ENCODE assay signal across 12 cellular contexts in the genomic region with DNA sequence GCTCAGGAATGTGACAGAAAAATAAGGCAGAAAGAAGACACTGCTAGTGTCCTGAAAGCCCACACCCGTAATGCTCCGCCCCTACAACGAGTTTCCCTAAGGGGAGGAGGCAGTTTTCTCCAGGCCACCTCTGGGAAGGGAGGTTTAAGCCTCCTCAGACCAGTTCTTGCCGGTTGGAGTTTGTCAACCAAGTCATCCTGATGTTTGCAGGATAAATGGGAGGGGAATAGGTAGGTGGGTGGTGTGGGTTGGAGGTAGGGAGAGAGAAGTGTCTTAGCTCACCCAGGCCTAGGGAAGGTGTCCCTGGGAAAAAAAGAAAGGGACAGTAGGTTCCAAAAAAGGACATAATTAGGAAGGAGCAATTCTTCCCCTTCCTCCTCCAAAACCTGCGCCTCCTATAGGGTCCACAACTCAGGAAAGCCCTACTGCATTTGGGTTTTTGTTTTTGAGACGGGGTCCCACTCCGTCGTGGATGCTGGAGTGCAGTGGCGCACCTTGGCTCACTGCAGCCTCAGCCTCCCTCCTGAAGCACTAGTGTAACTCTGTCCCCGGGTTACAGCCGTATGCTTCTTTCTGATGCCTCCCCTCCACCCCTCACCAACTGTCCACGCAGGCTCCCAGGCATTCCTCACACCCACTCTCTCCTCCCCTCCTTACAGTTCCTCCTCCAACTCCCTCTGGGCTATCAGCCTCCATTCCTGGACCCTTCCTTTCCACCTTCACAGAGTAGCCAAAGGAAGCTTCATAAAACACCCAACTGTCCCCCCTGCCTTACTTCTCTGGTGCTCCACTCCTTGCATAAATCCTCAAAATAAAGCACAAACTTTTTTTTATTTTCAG. TPM values are rescaled to one million over a fixed set of nuclear protein-coding genes. Genes with fewer than 3 reads are reported as not detected.
DNase-seq lines count a peak whose midpoint lies in the region; ATAC-seq and TF ChIP-seq lines count a peak whose summit lies in the region.
"Had no signal": no experiment of that assay in that cellular context is flagged by ENCODE, and none has a peak within 500 bp of the region (broad histone marks: within the 10 kb centered on the region; RNA-seq: fewer than 3 reads in every experiment).

No MANE protein-coding gene starts in this region.

- CTCF ChIA-PET in CD4-positive, alpha-beta T cell (lab: Charles Lee) = interaction anchor here (1.7 kb wide), 1 partner anchor 26 kb away, joined by 4 read pairs; no protein-coding TSS in a partner anchor

- H3K4me1 ChIP-seq in HUES48 (ENCODE audit: control insufficient read depth, insufficient read depth, low read length) = peaks cover 19% of the 10 kb centered on the region; the same call in 1 of the 2 replicates

- H3K4me1 Mint-ChIP-seq in CD4-positive, alpha-beta T cell (ENCODE audit: low read depth) = peaks cover 18% of the 10 kb centered on the region
- peaks cover 27% of the 10 kb centered on the region for H3K4me1 Mint-ChIP-seq in chondrocyte (ENCODE audit: low read depth)
- H3K4me1 Mint-ChIP-seq in naive B cell = peaks cover 18 to 22% (median 18%) of the 10 kb centered on the region in 3 donors

- ATAC-seq in CD4-positive, alpha-beta T cell (ENCODE audit: poor library complexity) = no peak
- ATAC-seq in naive B cell (ENCODE audit: low read depth in 2 of 2) = no peak
- ATAC-seq in HG03439 (IDR thresholded peaks at IDR 0.05; ENCODE audit: unreplicated experiment) = no peak

- no peaks in the 10 kb centered on the region for H3K27me3 ChIP-seq in CD4-positive, alpha-beta T cell (ENCODE audit: control insufficient read depth, insufficient read depth, low read length)
- no peaks in the 10 kb centered on the region for H3K27me3 ChIP-seq in HUES48 (ENCODE audit: control insufficient read depth, insufficient read depth, low read length)
- H3K27me3 ChIP-seq: dorsolateral prefrontal cortex had no signal

- DNase-seq in CD4-positive, alpha-beta T cell = no peak
- DNase-seq in chondrocyte (ENCODE audit: low spot score) (no peak), naive B cell (no peak), GM03348 (ENCODE audit: low spot score) (no peak), HK-2 (ENCODE audit: unreplicated experiment) (no peak)
- DNase-seq in activated CD8-positive, alpha-beta memory T cell treated with anti-CD3 and anti-CD28 coated beads, Interleukin-2, amount 50 U/mL, for 48 hours = no peak
- DNase-seq: activated CD4-positive, alpha-beta T cell treated with anti-CD3 and anti-CD28 coated beads, Interleukin-2, amount 50 U/mL, for 48 hours; dorsolateral prefrontal cortex; stimulated activated CD4-positive, alpha-beta T cell treated with anti-CD3 and anti-CD28 coated beads, Interleukin-4, amount 100 ng/mL, for 1 hour had no signal

- no peaks in the 10 kb centered on the region for H3K27me3 Mint-ChIP-seq in CD4-positive, alpha-beta T cell
- H3K27me3 Mint-ChIP-seq in chondrocyte (ENCODE audit: low read depth) (no peaks in the 10 kb centered on the region), naive B cell (no peaks in the 10 kb centered on the region)

- peaks cover 18% of the 10 kb centered on the region for H3K36me3 ChIP-seq in HUES48 (ENCODE audit: control insufficient read depth, insufficient read depth, low read length)

- H3K27ac ChIP-seq in CD4-positive, alpha-beta T cell (ENCODE audit: low read depth, low read length) = no peak overlapping the region
- peak overlapping the region; percentile 85 for H3K27ac ChIP-seq in HUES48 (ENCODE audit: low read depth, low read length)

- H3K27ac Mint-ChIP-seq in CD4-positive, alpha-beta T cell = no peak overlapping the region
- H3K27ac Mint-ChIP-seq in chondrocyte (ENCODE audit: unreplicated experiment) (peak overlapping the region; percentile 81), naive B cell (peak overlapping the region in 3 of 6 donors; percentile 63 to 87 (median 72))

- H3K9me3 Mint-ChIP-seq in CD4-positive, alpha-beta T cell = no peaks in the 10 kb centered on the region
- no peaks in the 10 kb centered on the region for H3K9me3 Mint-ChIP-seq in chondrocyte (ENCODE audit: low read depth)
- peaks cover 0 to 2% (median 0%) of the 10 kb centered on the region in 7 donors for H3K9me3 Mint-ChIP-seq in naive B cell

- peak overlapping the region; percentile 24; the same call in 1 of the 2 replicates for H3K9ac ChIP-seq in HUES48 (ENCODE audit: low read depth, low read length)

- H3K4me3 Mint-ChIP-seq in CD4-positive, alpha-beta T cell = peak overlapping the region; percentile 81
- H3K4me3 Mint-ChIP-seq in chondrocyte (ENCODE audit: unreplicated experiment) = no peak overlapping the region
- H3K4me3 Mint-ChIP-seq in naive B cell = peak overlapping the region in 6 of 8 donors; percentile 29 to 98 (median 77)

- no peaks in the 10 kb centered on the region for H3K9me3 ChIP-seq in CD4-positive, alpha-beta T cell (ENCODE audit: control insufficient read depth, low read length)
- no peaks in the 10 kb centered on the region for H3K9me3 ChIP-seq in HUES48 (ENCODE audit: control insufficient read depth, insufficient read depth, low read length)

- POLR2A ChIA-PET in CD4-positive, alpha-beta T cell (lab: Charles Lee) = no interaction called here

- no peak overlapping the region for H3K4me3 ChIP-seq in HUES48 (ENCODE audit: low read depth, low read length)
- H3K4me3 ChIP-seq: lung had no signal

- peaks cover 24% of the 10 kb centered on the region for H3K36me3 Mint-ChIP-seq in CD4-positive, alpha-beta T cell (ENCODE audit: low read depth)
- H3K36me3 Mint-ChIP-seq in chondrocyte (ENCODE audit: low read depth) (peaks cover 9% of the 10 kb centered on the region), naive B cell (peaks cover 0 to 9% of the 10 kb centered on the region in 2 donors)

- no peak for TF ChIP-seq CTCF in CD4-positive, alpha-beta T cell (IDR thresholded peaks at IDR 0.05)
- TF ChIP-seq CTCF in chondrocyte (IDR thresholded peaks at IDR 0.05) = no peak

- intact Hi-C loops in CD4-positive, alpha-beta T cell (cut with DNase I, micrococcal nuclease) = loop anchor here (1.0 to 10.0 kb wide), 6 partner anchors 17 to 621 kb away; a partner anchor contains a TSS

RNA-seq across cellular contexts. Expression of a gene that starts 2.0 kb away (rescaled TPM):
- 10 to 100 TPM; 17.4 to 19.2 TPM for total RNA-seq in CD4-positive, alpha-beta T cell
- total RNA-seq in chondrocyte = 36.7 to 43.6 TPM (median 40.3 TPM) in 3 replicates
- 10 to 100 TPM in 5 of 6 donors, 1 to 10 TPM in 1; 9.8 to 17.6 (median 13.3) TPM for polyA plus RNA-seq in naive B cell (ENCODE audit: low read depth in 6 of 6)

RNA-seq across cellular contexts. Expression of a gene that starts 19.4 kb away (rescaled TPM):
- total RNA-seq in CD4-positive, alpha-beta T cell = 1 to 10 TPM; 4.3 to 5.2 TPM
- 48.3 to 53.9 TPM (median 53.1 TPM) in 3 replicates for total RNA-seq in chondrocyte
- 10 to 100 TPM in 5 of 6 donors, 1 to 10 TPM in 1; 5.3 to 35.3 (median 24.5) TPM for polyA plus RNA-seq in naive B cell (ENCODE audit: low read depth in 6 of 6)

RNA-seq across cellular contexts. Expression of a gene that starts 20.4 kb away (rescaled TPM):
- 10 to 100 TPM; 26.4 to 26.5 TPM for total RNA-seq in CD4-positive, alpha-beta T cell
- 13.0 to 14.8 TPM (median 14.5 TPM) in 3 replicates for total RNA-seq in chondrocyte
- polyA plus RNA-seq in naive B cell (ENCODE audit: low read depth in 6 of 6) = 10 to 100 TPM in 4 of 6 donors, 1 to 10 TPM in 2; 8.7 to 23.0 (median 13.0) TPM

RNA-seq across cellular contexts. Expression of a gene that starts 20.6 kb away (rescaled TPM):
- under 1 TPM; 0.59 to 0.88 TPM for total RNA-seq in CD4-positive, alpha-beta T cell
- 1.4 to 2.5 TPM (median 2.3 TPM) in 3 replicates for total RNA-seq in chondrocyte
- not detected for polyA plus RNA-seq in naive B cell (ENCODE audit: low read depth in 6 of 6)

RNA-seq across cellular contexts. Expression of a gene that starts 33.0 kb away (rescaled TPM):
- 1 to 10 TPM; 1.5 TPM for total RNA-seq in CD4-positive, alpha-beta T cell
- 3.6 to 4.9 TPM (median 4.5 TPM) in 3 replicates for total RNA-seq in chondrocyte
- under 1 TPM in 4 of 6 donors, not detected in 2; 0.05 to 0.38 (median 0.23) TPM for polyA plus RNA-seq in naive B cell (ENCODE audit: low read depth in 6 of 6)
